ENCODE assay signal across 18 cellular contexts in genomic region chr6:94584211-94584610, GRCh38.
DNase-seq lines count a peak whose midpoint lies in the region; ATAC-seq and TF ChIP-seq lines count a peak whose summit lies in the region.
"Had no signal": no experiment of that assay in that cellular context is flagged by ENCODE, and none has a peak within 500 bp of the region (broad histone marks: within the 10 kb centered on the region; RNA-seq: fewer than 3 reads in every experiment).

No MANE protein-coding gene starts in this region.

- in situ Hi-C loops in ACHN (cut with HindIII; ENCODE audit: low pct_ligation_motif_present, low pct_unique_long_range_greater_than_20kb, low sequenced_read_pairs) = no loop called here

- peaks cover 8% of the 10 kb centered on the region for H3K4me1 ChIP-seq in left ventricle myocardium inferior
- no peaks in the 10 kb centered on the region for H3K4me1 ChIP-seq in neural progenitor cell
- H3K4me1 ChIP-seq: BLaER1 treated with 17β-estradiol and CSF1 and Interleukin-3, amounts not matched to agents 10 nM and 100 nM; Caco-2 had no signal

- H3K9me3 Mint-ChIP-seq in neural progenitor cell (no peaks in the 10 kb centered on the region), progenitor cell of endocrine pancreas (ENCODE audit: low read depth) (no peaks in the 10 kb centered on the region)

- H3K4me3 Mint-ChIP-seq in neural progenitor cell = no peak overlapping the region
- H3K4me3 Mint-ChIP-seq in progenitor cell of endocrine pancreas (ENCODE audit: low read depth) = no peak overlapping the region
- H3K4me3 Mint-ChIP-seq: B cell; CD4-positive, alpha-beta T cell; CD8-positive, alpha-beta T cell had no signal

- peak overlapping the region; percentile 35 for H2AFZ ChIP-seq in neural progenitor cell (replicated peaks)

- no peak for TF ChIP-seq CTCF in left ventricle myocardium inferior (IDR thresholded peaks at IDR 0.05; ENCODE audit: borderline replicate concordance)
- no peak for TF ChIP-seq CTCF in neural progenitor cell (IDR thresholded peaks at IDR 0.05)
- no peak for TF ChIP-seq CTCF in progenitor cell of endocrine pancreas (IDR thresholded peaks at IDR 0.05; ENCODE audit: unreplicated experiment)

- no peaks in the 10 kb centered on the region for H3K4me1 Mint-ChIP-seq in neural progenitor cell
- no peaks in the 10 kb centered on the region for H3K4me1 Mint-ChIP-seq in progenitor cell of endocrine pancreas (ENCODE audit: low read depth)
- H3K4me1 Mint-ChIP-seq: B cell had no signal

- H3K36me3 ChIP-seq in left ventricle myocardium inferior (no peaks in the 10 kb centered on the region), neural progenitor cell (no peaks in the 10 kb centered on the region)
- H3K36me3 ChIP-seq: BLaER1 treated with 17β-estradiol and CSF1 and Interleukin-3, amounts not matched to agents 10 nM and 100 nM had no signal

- H3K27ac Mint-ChIP-seq in neural progenitor cell (no peak overlapping the region), progenitor cell of endocrine pancreas (no peak overlapping the region)
- H3K27ac Mint-ChIP-seq: B cell; CD4-positive, alpha-beta T cell; CD8-positive, alpha-beta T cell had no signal

- no peak overlapping the region for H3K4me3 ChIP-seq in left ventricle myocardium inferior
- H3K4me3 ChIP-seq in neural progenitor cell = no peak overlapping the region
- H3K4me3 ChIP-seq: BLaER1 treated with 17β-estradiol and CSF1 and Interleukin-3, amounts not matched to agents 10 nM and 100 nM had no signal

- no peaks in the 10 kb centered on the region for H4K20me1 ChIP-seq in neural progenitor cell (ENCODE audit: low read depth)
- H4K20me1 ChIP-seq: BLaER1 treated with 17β-estradiol and CSF1 and Interleukin-3, amounts not matched to agents 10 nM and 100 nM had no signal

- H3K79me2 ChIP-seq in neural progenitor cell (ENCODE audit: low read depth) = no peaks in the 10 kb centered on the region

- H3K27me3 Mint-ChIP-seq in neural progenitor cell (ENCODE audit: insufficient read depth, low read depth) (no peaks in the 10 kb centered on the region), progenitor cell of endocrine pancreas (no peaks in the 10 kb centered on the region)
- H3K27me3 Mint-ChIP-seq: B cell; CD4-positive, alpha-beta T cell had no signal

- H3K27me3 ChIP-seq in left ventricle myocardium inferior (ENCODE audit: low read depth) (no peaks in the 10 kb centered on the region), neural progenitor cell (no peaks in the 10 kb centered on the region)
- H3K27me3 ChIP-seq: BLaER1 treated with 17β-estradiol and CSF1 and Interleukin-3, amounts not matched to agents 10 nM and 100 nM had no signal

- DNase-seq in Right ventricle myocardium superior = no peak
- no peak for DNase-seq in left ventricle myocardium inferior
- DNase-seq in NCI-H446 treated with DMSO at 0.1 percent for 48 hours (lab: John Stamatoyannopoulos, UW) = peak; percentile 41
- DNase-seq in neural progenitor cell (ENCODE audit: low spot score) = no peak
- DNase-seq in hippocampal formation (lab: John Stamatoyannopoulos, UW) = no peak
- no peak for DNase-seq in ACHN
- DNase-seq in progenitor cell of endocrine pancreas (ENCODE audit: low spot score, unreplicated experiment) = no peak
- DNase-seq: 8988T; AML-193; Caco-2; Calu3; CD4-positive, alpha-beta T cell; CD8-positive, alpha-beta T cell; DMS79 treated with DMSO at 0.1 percent for 48 hours; GF-D8 had no signal

- H3K9ac ChIP-seq in neural progenitor cell = no peak overlapping the region
- H3K9ac ChIP-seq: BLaER1 treated with 17β-estradiol and CSF1 and Interleukin-3, amounts not matched to agents 10 nM and 100 nM had no signal

- ATAC-seq in Right ventricle myocardium superior (ENCODE audit: poor library complexity) = peak; percentile 59
- ATAC-seq: CD8-positive, alpha-beta T cell had no signal

- H3K36me3 Mint-ChIP-seq in neural progenitor cell (no peaks in the 10 kb centered on the region), progenitor cell of endocrine pancreas (ENCODE audit: insufficient read depth) (no peaks in the 10 kb centered on the region)
- H3K36me3 Mint-ChIP-seq: CD8-positive, alpha-beta T cell had no signal

- H3F3A ChIP-seq in neural progenitor cell (ENCODE audit: low read depth) = no peaks in the 10 kb centered on the region

- no peak overlapping the region for H3K4me2 ChIP-seq in neural progenitor cell
- H3K4me2 ChIP-seq: BLaER1 treated with 17β-estradiol and CSF1 and Interleukin-3, amounts not matched to agents 10 nM and 100 nM had no signal

- H3K9me3 ChIP-seq in left ventricle myocardium inferior (replicated peaks) (no peaks in the 10 kb centered on the region), neural progenitor cell (ENCODE audit: low read depth) (no peaks in the 10 kb centered on the region)
- H3K9me3 ChIP-seq: BLaER1 treated with 17β-estradiol and CSF1 and Interleukin-3, amounts not matched to agents 10 nM and 100 nM; Caco-2 had no signal

- intact Hi-C loops in Right ventricle myocardium superior (cut with DNase I) = no loop called here
- intact Hi-C loops in left ventricle myocardium inferior (cut with micrococcal nuclease) = no loop called here

- H3K27ac ChIP-seq in left ventricle myocardium inferior (replicated peaks) (no peak overlapping the region), neural progenitor cell (no peak overlapping the region)
- H3K27ac ChIP-seq: BLaER1 treated with 17β-estradiol and CSF1 and Interleukin-3, amounts not matched to agents 10 nM and 100 nM; C4-2B had no signal
